Comparison of ENCODE assay signal across 1 cellular context in the genomic region with DNA sequence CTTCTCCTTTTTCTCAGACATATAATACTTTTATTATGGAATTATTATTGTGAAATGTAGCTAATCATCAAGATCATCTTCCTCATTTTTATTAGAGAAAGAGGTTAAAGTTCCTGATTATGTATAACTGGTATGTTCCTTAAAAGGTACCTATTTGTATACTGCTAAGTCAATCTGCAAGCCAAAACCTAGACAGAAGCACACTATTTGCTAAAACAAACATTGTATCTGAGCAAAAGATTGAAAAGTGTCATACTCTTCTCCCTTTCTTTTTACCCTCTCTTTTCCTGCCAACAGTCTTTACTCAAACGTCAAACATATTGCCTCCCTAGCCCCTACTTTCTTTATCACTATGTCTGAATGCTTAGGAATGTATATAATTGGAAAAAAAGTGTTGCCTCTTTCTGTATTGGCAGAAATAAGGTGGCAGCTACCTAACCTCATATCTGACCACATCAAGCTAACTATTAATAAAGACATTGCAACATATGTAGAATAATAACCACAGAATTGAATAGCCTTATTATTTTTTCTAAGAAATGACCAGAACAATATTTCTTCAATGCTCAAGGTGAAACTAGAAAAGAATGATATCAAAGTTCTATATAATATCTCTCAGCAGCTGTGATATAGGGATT.
TF ChIP-seq lines count a peak whose summit lies in the region.

No MANE protein-coding gene starts in this region.

TF ChIP-seq in A549, 52 proteins besides CTCF, POLR2A, EP300 and RAD21:
- TF ChIP-seq, protein P1, sequence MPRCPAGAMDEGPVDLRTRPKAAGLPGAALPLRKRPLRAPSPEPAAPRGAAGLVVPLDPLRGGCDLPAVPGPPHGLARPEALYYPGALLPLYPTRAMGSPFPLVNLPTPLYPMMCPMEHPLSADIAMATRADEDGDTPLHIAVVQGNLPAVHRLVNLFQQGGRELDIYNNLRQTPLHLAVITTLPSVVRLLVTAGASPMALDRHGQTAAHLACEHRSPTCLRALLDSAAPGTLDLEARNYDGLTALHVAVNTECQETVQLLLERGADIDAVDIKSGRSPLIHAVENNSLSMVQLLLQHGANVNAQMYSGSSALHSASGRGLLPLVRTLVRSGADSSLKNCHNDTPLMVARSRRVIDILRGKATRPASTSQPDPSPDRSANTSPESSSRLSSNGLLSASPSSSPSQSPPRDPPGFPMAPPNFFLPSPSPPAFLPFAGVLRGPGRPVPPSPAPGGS (IDR thresholded peaks at IDR 0.05): no peak
- no peak for TF ChIP-seq KDM5A (IDR thresholded peaks at IDR 0.05)
- TF ChIP-seq POLR2AphosphoS2 (conservative IDR thresholded peaks at IDR 0.05; ENCODE audit: low read length): no peak
- TF ChIP-seq CBX8 (IDR thresholded peaks at IDR 0.05): no peak
- TF ChIP-seq NFE2L2 (conservative IDR thresholded peaks at IDR 0.05; ENCODE audit: low read length): no peak
- TF ChIP-seq, protein P2, sequence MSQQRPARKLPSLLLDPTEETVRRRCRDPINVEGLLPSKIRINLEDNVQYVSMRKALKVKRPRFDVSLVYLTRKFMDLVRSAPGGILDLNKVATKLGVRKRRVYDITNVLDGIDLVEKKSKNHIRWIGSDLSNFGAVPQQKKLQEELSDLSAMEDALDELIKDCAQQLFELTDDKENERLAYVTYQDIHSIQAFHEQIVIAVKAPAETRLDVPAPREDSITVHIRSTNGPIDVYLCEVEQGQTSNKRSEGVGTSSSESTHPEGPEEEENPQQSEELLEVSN (IDR thresholded peaks at IDR 0.05; ENCODE audit: borderline replicate concordance, low read depth): no peak
- no peak for TF ChIP-seq FOXS1 (CRISPR knock-in tag; IDR thresholded peaks at IDR 0.05)
- no peak for TF ChIP-seq TFCP2L1 (CRISPR knock-in tag; IDR thresholded peaks at IDR 0.05)
- TF ChIP-seq MAZ (IDR thresholded peaks at IDR 0.05; ENCODE audit: borderline replicate concordance, low read depth, low read length): no peak
- no peak for TF ChIP-seq ZC3H11A (IDR thresholded peaks at IDR 0.05)
- no peak for TF ChIP-seq CHD4 (IDR thresholded peaks at IDR 0.05; ENCODE audit: borderline replicate concordance)
- TF ChIP-seq JUNB (IDR thresholded peaks at IDR 0.05): no peak
